In the genomic region with DNA sequence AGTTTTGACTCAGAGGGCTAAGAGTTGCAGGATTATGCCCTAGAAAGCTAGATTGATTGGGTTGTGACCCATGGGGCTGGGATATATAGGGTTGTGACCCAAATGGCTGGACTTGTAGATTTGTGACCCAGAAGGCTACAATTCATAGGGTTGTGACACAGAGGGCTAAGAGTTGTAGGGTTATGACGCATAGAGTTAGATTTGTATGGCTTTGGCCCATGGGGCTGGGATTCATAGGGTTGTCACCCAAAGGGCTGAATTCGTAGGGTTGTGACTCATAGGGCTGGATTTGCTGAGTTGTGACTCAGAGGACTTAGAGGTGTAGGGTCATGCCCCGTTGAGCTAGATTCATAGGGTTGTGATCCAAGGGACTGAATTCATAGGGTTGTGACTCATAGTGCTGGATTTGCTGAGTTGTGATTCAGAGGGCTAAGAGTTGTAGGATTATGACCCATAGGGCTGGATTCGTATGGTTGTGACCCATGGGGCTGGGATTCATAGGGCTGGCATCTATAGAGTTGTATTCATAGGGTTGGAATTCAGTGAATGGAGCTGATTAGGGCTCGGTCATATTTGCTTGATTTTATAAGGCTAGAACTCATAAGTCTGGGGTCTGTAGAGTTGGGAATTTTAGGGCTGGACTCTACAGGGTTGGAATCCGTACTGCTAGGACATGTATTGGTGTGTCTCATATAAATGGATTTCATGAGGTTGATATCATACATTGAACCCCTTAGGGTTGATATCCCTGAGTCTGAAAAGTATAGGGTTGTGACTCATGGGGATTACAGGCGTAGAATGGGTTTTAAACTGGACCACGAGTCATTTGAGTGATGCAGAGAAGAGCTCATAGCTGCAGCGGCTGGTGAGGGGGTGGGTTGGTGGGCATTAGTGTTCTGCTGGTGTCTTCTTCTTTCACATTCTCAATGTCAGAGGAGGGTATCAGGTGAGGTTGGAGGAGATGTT, we compare ENCODE assay signal across 1 cellular context.
TF ChIP-seq lines count a peak whose summit lies in the region.

No MANE protein-coding gene starts in this region.

TF ChIP-seq in WTC11, 78 proteins besides CTCF, POLR2A, EP300 and RAD21 (continued from another document):
- TF ChIP-seq, protein P1, sequence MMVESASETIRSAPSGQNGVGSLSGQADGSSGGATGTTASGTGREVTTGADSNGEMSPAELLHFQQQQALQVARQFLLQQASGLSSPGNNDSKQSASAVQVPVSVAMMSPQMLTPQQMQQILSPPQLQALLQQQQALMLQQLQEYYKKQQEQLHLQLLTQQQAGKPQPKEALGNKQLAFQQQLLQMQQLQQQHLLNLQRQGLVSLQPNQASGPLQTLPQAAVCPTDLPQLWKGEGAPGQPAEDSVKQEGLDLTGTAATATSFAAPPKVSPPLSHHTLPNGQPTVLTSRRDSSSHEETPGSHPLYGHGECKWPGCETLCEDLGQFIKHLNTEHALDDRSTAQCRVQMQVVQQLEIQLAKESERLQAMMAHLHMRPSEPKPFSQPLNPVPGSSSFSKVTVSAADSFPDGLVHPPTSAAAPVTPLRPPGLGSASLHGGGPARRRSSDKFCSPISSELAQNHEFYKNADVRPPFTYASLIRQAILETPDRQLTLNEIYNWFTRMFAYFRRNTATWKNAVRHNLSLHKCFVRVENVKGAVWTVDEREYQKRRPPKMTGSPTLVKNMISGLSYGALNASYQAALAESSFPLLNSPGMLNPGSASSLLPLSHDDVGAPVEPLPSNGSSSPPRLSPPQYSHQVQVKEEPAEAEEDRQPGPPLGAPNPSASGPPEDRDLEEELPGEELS (CRISPR knock-in tag; IDR thresholded peaks at IDR 0.05) = no peak
- no peak for TF ChIP-seq NR3C1 (CRISPR knock-in tag; conservative IDR thresholded peaks at IDR 0.05; ENCODE audit: low read depth)
- no peak for TF ChIP-seq RELA (CRISPR knock-in tag; IDR thresholded peaks at IDR 0.05; ENCODE audit: borderline replicate concordance)
